In the genomic region with DNA sequence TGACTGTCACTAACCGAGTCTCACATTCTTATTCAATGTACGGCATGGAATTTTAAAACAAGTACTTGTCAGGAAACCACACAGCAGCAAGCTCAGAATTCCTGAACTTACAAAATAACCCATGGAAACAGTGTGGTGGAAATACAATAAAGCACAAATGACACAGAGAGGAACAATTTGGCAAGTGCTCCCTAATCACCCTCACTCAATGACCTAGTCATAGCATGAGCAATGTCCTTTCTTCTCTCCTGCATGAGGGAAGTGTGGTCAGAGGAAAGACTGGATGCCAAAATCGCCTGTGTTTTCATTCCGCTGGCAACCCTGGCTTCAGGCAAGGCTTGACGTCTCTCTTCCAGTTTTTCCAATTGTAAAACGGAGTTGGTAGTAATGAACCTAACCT, we compare ENCODE assay signal across 13 cellular contexts.
A peak's percentile ranks its signal among the peaks of the same experiment; 100 is the strongest.
DNase-seq lines count a peak whose midpoint lies in the region; TF ChIP-seq lines count a peak whose summit lies in the region.
"Had no signal": no experiment of that assay in that cellular context is flagged by ENCODE, and none has a peak within 500 bp of the region (broad histone marks: within the 10 kb centered on the region; RNA-seq: fewer than 3 reads in every experiment).

No MANE protein-coding gene starts in this region.

- H3K4me3 ChIP-seq in AG09309 (ENCODE audit: control insufficient read depth, low read depth, low read length) (no peak overlapping the region), MG63 (no peak overlapping the region), choroid plexus epithelial cell (ENCODE audit: low read depth, low read length) (no peak overlapping the region)
- H3K4me3 ChIP-seq: BLaER1 had no signal

- TF ChIP-seq CTCF in AG09309 (IDR thresholded peaks at IDR 0.05; ENCODE audit: control insufficient read depth, insufficient read depth, low read depth, low read length, missing control alignments) (no peak), choroid plexus epithelial cell (conservative IDR thresholded peaks at IDR 0.05; ENCODE audit: low read depth, low read length) (no peak)

- no peaks in the 10 kb centered on the region for H3K27me3 ChIP-seq in MG63
- H3K27me3 ChIP-seq: BLaER1 had no signal

- in situ Hi-C loops in KBM-7 (cut with MboI; ENCODE audit: low pct_unique_long_range_greater_than_20kb, low sequenced_read_pairs), result no loop called here

- no peaks in the 10 kb centered on the region for H3K9me3 ChIP-seq in MG63
- H3K9me3 ChIP-seq: BLaER1 had no signal

- DNase-seq in AG09309 (ENCODE audit: low read depth), result peak; percentile 98
- peak; percentile 90 for DNase-seq in MG63
- peak; percentile 67 for DNase-seq in choroid plexus epithelial cell (ENCODE audit: low read depth)
- DNase-seq in medulla oblongata (ENCODE audit: extremely low spot score), result peak; percentile 54
- DNase-seq in stimulated activated CD4-positive, alpha-beta T cell treated with anti-CD3 and anti-CD28 coated beads, Interleukin-15, amount 100 ng/mL, for 24 hours, result no peak
- no peak for DNase-seq in KBM-7
- no peak for DNase-seq in NCI-H2196 treated with DMSO at 0.1 percent for 48 hours (lab: John Stamatoyannopoulos, UW; ENCODE audit: unreplicated experiment)
- no peak for DNase-seq in LoVo (ENCODE audit: low spot score)
- DNase-seq: activated CD4-positive, alpha-beta memory T cell treated with anti-CD3 and anti-CD28 coated beads, Interleukin-2, amount 10 ng/mL, durations not matched to agents 7 days and 5 days; MM.1S; NCI-H510A; stimulated activated CD4-positive, alpha-beta T cell treated with anti-CD3 and anti-CD28 coated beads, Interleukin-1b, Interleukin-23, amount 100 ng/mL, for 48 hours had no signal

- peaks cover 18% of the 10 kb centered on the region for H3K36me3 ChIP-seq in MG63
- H3K36me3 ChIP-seq: BLaER1 had no signal

Comparison
In these comparisons a context has a peak if more than half of its experiments do, and no peak if none do; other contexts are left out.
1. DNase-seq: peak in AG09309 (single experiment), MG63 (single experiment), choroid plexus epithelial cell (single experiment) and medulla oblongata (single experiment); none in stimulated activated CD4-positive, alpha-beta T cell treated with anti-CD3 and anti-CD28 coated beads, Interleukin-15, amount 100 ng/mL, for 24 hours (single experiment), KBM-7 (single experiment), NCI-H2196 treated with DMSO at 0.1 percent for 48 hours (single experiment) and LoVo (single experiment).